In the genomic region with DNA sequence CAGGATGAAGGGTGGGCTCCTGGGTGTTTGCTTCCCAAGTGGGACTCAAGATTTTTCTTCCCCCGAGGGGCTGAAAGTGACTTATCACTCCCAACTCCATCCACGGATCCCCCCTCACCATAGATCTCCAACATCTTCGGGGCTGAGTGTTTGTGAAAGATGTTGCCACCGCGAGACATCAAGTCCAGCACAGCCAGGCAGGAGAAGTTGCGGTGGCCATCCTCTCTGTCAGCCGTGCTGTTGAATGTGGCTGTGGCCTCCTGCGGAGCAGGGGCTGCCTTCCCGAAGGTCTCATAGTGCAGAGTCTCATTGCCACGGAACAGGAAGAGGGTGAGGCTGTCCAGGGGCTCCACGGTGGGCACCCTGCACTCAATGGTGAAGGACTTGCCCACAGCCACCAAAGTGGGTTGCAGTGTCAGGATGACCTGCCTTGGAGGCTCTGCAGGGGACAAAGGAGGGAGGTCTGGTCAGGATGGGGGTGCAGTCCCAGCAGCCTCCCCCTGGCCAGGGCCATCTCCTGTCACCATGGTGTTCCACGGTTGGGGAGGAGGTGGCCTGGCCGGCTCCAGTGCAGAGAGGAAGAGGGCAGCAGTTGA, we compare ENCODE assay signal across 1 cellular context.
TF ChIP-seq lines count a peak whose summit lies in the region.

No MANE protein-coding gene starts in this region.

TF ChIP-seq in endothelial cell of umbilical vein, 7 proteins besides CTCF, POLR2A, EP300 and RAD21:
- no peak for TF ChIP-seq FOS (IDR thresholded peaks at IDR 0.05; ENCODE audit: borderline replicate concordance, insufficient read depth, low read length)
- TF ChIP-seq JUN (IDR thresholded peaks at IDR 0.05; ENCODE audit: borderline replicate concordance, insufficient read depth, insufficient read length, low read depth), result no peak
- TF ChIP-seq MYC (IDR thresholded peaks at IDR 0.05; ENCODE audit: low read depth, low read length), result no peak
- TF ChIP-seq GATA2 (IDR thresholded peaks at IDR 0.05; ENCODE audit: insufficient read depth, insufficient read length, low read depth, low read length), result no peak
- no peak for TF ChIP-seq POLR2AphosphoS5 (IDR thresholded peaks at IDR 0.05; ENCODE audit: insufficient read depth, low read depth, low read length)
- TF ChIP-seq, protein P1, sequence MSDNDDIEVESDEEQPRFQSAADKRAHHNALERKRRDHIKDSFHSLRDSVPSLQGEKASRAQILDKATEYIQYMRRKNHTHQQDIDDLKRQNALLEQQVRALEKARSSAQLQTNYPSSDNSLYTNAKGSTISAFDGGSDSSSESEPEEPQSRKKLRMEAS (IDR thresholded peaks at IDR 0.05; ENCODE audit: insufficient read depth, insufficient read length), result no peak
- no peak for TF ChIP-seq EZH2 (IDR thresholded peaks at IDR 0.05; ENCODE audit: borderline replicate concordance, low read depth, low read length, severe bottlenecking)
TF ChIP-seq in endothelial cell of umbilical vein: peak in this region for 0.
